Comparison of ENCODE assay signal across 19 cellular contexts in genomic region chr20:19381947-19382346, GRCh38.
DNase-seq lines count a peak whose midpoint lies in the region; ATAC-seq and TF ChIP-seq lines count a peak whose summit lies in the region.
"Had no signal": no experiment of that assay in that cellular context is flagged by ENCODE, and none has a peak within 500 bp of the region (broad histone marks: within the 10 kb centered on the region; RNA-seq: fewer than 3 reads in every experiment).

No MANE protein-coding gene starts in this region.

- no TSS peak for BruUV-seq in A673 (replicated peaks; lab: Mats Ljungman, UMichigan)

- H3K4me1 ChIP-seq in A673 (ENCODE audit: insufficient read depth, low read length, poor library complexity, severe bottlenecking) (peaks cover 60% of the 10 kb centered on the region), gastrocnemius medialis (peaks cover 0 to under 1% of the 10 kb centered on the region in 2 donors)
- H3K4me1 ChIP-seq: HAP-1 had no signal

- CTCF ChIA-PET in A673 (lab: Charles Lee), result no interaction called here

- no peak for TF ChIP-seq POLR2A in gastrocnemius medialis (IDR thresholded peaks at IDR 0.05)

- intact Hi-C loops in A673 (cut with micrococcal nuclease; ENCODE audit: unreplicated experiment), result no loop called here
- intact Hi-C loops in gastrocnemius medialis (cut with DNase I; ENCODE audit: low total_unique reads), result no loop called here

- H3K27ac ChIP-seq in A673 (ENCODE audit: low read depth, low read length, poor library complexity, severe bottlenecking) (peak overlapping the region; percentile 34), gastrocnemius medialis (no peak overlapping the region)
- H3K27ac ChIP-seq: 22Rv1 had no signal

- no peak overlapping the region for H3K4me3 ChIP-seq in A673 (ENCODE audit: low read depth, low read length, poor library complexity, severe bottlenecking)
- no peak overlapping the region for H3K4me3 ChIP-seq in foreskin fibroblast (ENCODE audit: low read depth in 1 of 2, low read length in 2 of 2)
- H3K4me3 ChIP-seq in gastrocnemius medialis, result no peak overlapping the region
- H3K4me3 ChIP-seq: HAP-1 had no signal

- DNase-seq in A673 (ENCODE audit: low spot score) (peak; percentile 77), OCI-M1 (lab: John Stamatoyannopoulos, UW) (peak; percentile 59), glutamatergic neuron (no peak), retina (peak; percentile 20), DMS153 treated with DMSO at 0.1 percent for 48 hours (lab: John Stamatoyannopoulos, UW; ENCODE audit: unreplicated experiment) (no peak), foreskin fibroblast (no peak), gastrocnemius medialis (no peak)
- DNase-seq: ACHN; AML-193; C1 segment of cervical spinal cord; Calu3; CD4-positive, alpha-beta memory T cell; COR-L47; DND-41; GOT3; HFFc6 had no signal

- TF ChIP-seq CTCF in A673 (conservative IDR thresholded peaks at IDR 0.05; ENCODE audit: low read depth, low read length) (no peak), glutamatergic neuron (IDR thresholded peaks at IDR 0.05; ENCODE audit: partially characterized antibody, unreplicated experiment) (no peak), foreskin fibroblast (IDR thresholded peaks at IDR 0.05; ENCODE audit: low read depth, low read length) (no peak), gastrocnemius medialis (IDR thresholded peaks at IDR 0.05 in 4 of 5, conservative IDR thresholded peaks at IDR 0.05 in 1 of 5) (no peak)

- no peak overlapping the region for H3K4me3 Mint-ChIP-seq in glutamatergic neuron (ENCODE audit: unreplicated experiment)
- H3K4me3 Mint-ChIP-seq: CD4-positive, alpha-beta memory T cell; HFFc6 had no signal

- no peaks in the 10 kb centered on the region for H3K27me3 ChIP-seq in A673 (replicated peaks; ENCODE audit: insufficient read depth, low read depth, low read length, poor library complexity)
- no peaks in the 10 kb centered on the region for H3K27me3 ChIP-seq in gastrocnemius medialis

- ATAC-seq in HG03045 (IDR thresholded peaks at IDR 0.05; ENCODE audit: unreplicated experiment) (no peak), gastrocnemius medialis (no peak)

- in situ Hi-C loops in gastrocnemius medialis (cut with MboI; ENCODE audit: low sequenced_read_pairs in 4 of 4), result no loop called here

- peak overlapping the region; percentile 19 for H3K27ac Mint-ChIP-seq in glutamatergic neuron (ENCODE audit: unreplicated experiment)
- H3K27ac Mint-ChIP-seq: CD4-positive, alpha-beta memory T cell; HFFc6 had no signal

- no peaks in the 10 kb centered on the region for H3K36me3 Mint-ChIP-seq in glutamatergic neuron (ENCODE audit: unreplicated experiment)
- H3K36me3 Mint-ChIP-seq: CD4-positive, alpha-beta memory T cell had no signal

- H3K9me3 Mint-ChIP-seq in glutamatergic neuron (ENCODE audit: unreplicated experiment), result peaks cover 2% of the 10 kb centered on the region

- H3K27me3 Mint-ChIP-seq in glutamatergic neuron (ENCODE audit: unreplicated experiment), result peaks cover 4% of the 10 kb centered on the region
- H3K27me3 Mint-ChIP-seq: CD4-positive, alpha-beta memory T cell had no signal

- POLR2A ChIA-PET in A673 (lab: Charles Lee; ENCODE audit: low non-redundant PET), result no interaction called here

- H3K4me1 Mint-ChIP-seq in glutamatergic neuron (ENCODE audit: low read depth, unreplicated experiment), result peaks cover 23% of the 10 kb centered on the region
- H3K4me1 Mint-ChIP-seq: CD4-positive, alpha-beta memory T cell had no signal

- H3K36me3 ChIP-seq in A673 (ENCODE audit: insufficient read depth, low read length, poor library complexity, severe bottlenecking), result no peaks in the 10 kb centered on the region
- H3K36me3 ChIP-seq in gastrocnemius medialis, result no peaks in the 10 kb centered on the region
- H3K36me3 ChIP-seq: HAP-1 had no signal

- H3K9me3 ChIP-seq in A673 (ENCODE audit: low read depth, low read length, poor library complexity, severe bottlenecking) (no peaks in the 10 kb centered on the region), gastrocnemius medialis (no peaks in the 10 kb centered on the region)
- H3K9me3 ChIP-seq: HAP-1 had no signal

Comparison
In these comparisons a context has a peak if more than half of its experiments do, and no peak if none do; other contexts are left out.
1. DNase-seq: peak in A673 (single experiment), OCI-M1 (single experiment) and retina (single experiment); none in glutamatergic neuron (single experiment), DMS153 treated with DMSO at 0.1 percent for 48 hours (single experiment), foreskin fibroblast (0 of 2) and gastrocnemius medialis (0 of 2).